20 cellular contexts compared by ENCODE assay signal in genomic region chr16:3570420-3571062, GRCh38. TPM values are rescaled to one million over a fixed set of nuclear protein-coding genes. Genes with fewer than 3 reads are reported as not detected.
A peak's percentile ranks its signal among the peaks of the same experiment; 100 is the strongest.
DNase-seq lines count a peak whose midpoint lies in the region; ATAC-seq and TF ChIP-seq lines count a peak whose summit lies in the region.
"Had no signal": no experiment of that assay in that cellular context is flagged by ENCODE, and none has a peak within 500 bp of the region (broad histone marks: within the 10 kb centered on the region; RNA-seq: fewer than 3 reads in every experiment).

No MANE protein-coding gene starts in this region.

- no peak overlapping the region for H3K4ac ChIP-seq in mesenchymal stem cell (ENCODE audit: low read depth in 1 of 2, low read length in 2 of 2)

- no peak overlapping the region for H3K27ac ChIP-seq in CD4-positive, alpha-beta T cell (ENCODE audit: low read depth, low read length)
- H3K27ac ChIP-seq in mesenchymal stem cell (ENCODE audit: low read length, poor library complexity, severe bottlenecking), result no peak overlapping the region
- H3K27ac ChIP-seq: thyroid gland had no signal

- no peak overlapping the region for H2AK5ac ChIP-seq in mesenchymal stem cell (ENCODE audit: low read length, severe bottlenecking)

- no peak overlapping the region for H3K18ac ChIP-seq in mesenchymal stem cell (ENCODE audit: low read depth in 1 of 2, low read length in 2 of 2)

- no peak overlapping the region for H2BK120ac ChIP-seq in mesenchymal stem cell (ENCODE audit: low read depth, low read length)

- no peak overlapping the region for H3K23ac ChIP-seq in mesenchymal stem cell (ENCODE audit: low read length in 2 of 2)

- ATAC-seq in CD4-positive, alpha-beta T cell (ENCODE audit: poor library complexity), result no peak
- no peak for ATAC-seq in stimulated activated memory B cell treated with anti-CD40 and anti-IgM and Interleukin-4, amounts not matched to agents 10 μg/mL and 1 μg/mL and 100 μg/mL, for 72 hours
- ATAC-seq: stimulated activated naive B cell treated with anti-CD40 and anti-IgM and Interleukin-4, amounts not matched to agents 10 μg/mL and 1 μg/mL and 100 μg/mL, for 72 hours had no signal

- H3K4me3 ChIP-seq in mesenchymal stem cell (ENCODE audit: insufficient read depth in 1 of 2, low read depth in 1 of 2, low read length in 2 of 2), result no peak overlapping the region
- H3K4me3 ChIP-seq: thyroid gland had no signal

- no peak for DNase-seq in CD4-positive, alpha-beta T cell
- DNase-seq in ELF-1 (ENCODE audit: low read depth, low spot score) (peak; percentile 84), mesenchymal stem cell (peak; percentile 23), HPDE6-E6E7 (ENCODE audit: extremely low spot score) (no peak), SIG-M5 (lab: John Stamatoyannopoulos, UW) (no peak)
- no peak for DNase-seq in activated T-helper 1 cell treated with anti-CD3 and anti-CD28 coated beads, Interleukin-12 subunit alpha, Interleukin-12 subunit beta, Interleukin-2, Interleukin-4 antibody, amounts not matched to agents 30 ng/mL and 10 ng/mL and 1 ng/mL, durations not matched to agents 14 hours and 24 hours and 36 hours (ENCODE audit: low spot score)
- DNase-seq: activated CD4-positive, alpha-beta T cell treated with anti-CD3 and anti-CD28 coated beads for 4 hours; activated effector memory CD4-positive, alpha-beta T cell treated with Interleukin-2 at 50 U/mL for 16 hours; amniotic stem cell; HCEC 1CT; mammary epithelial cell; NCI-H1417; NCI-H526; stimulated activated naive B cell treated with anti-CD40 and anti-IgM and Interleukin-4, amounts not matched to agents 10 μg/mL and 1 μg/mL and 100 μg/mL, for 72 hours; SW 1271; thyroid gland had no signal

- CTCF ChIA-PET in CD4-positive, alpha-beta T cell (lab: Charles Lee), result no interaction called here

- intact Hi-C loops in CD4-positive, alpha-beta T cell (cut with DNase I, micrococcal nuclease), result no loop called here
- intact Hi-C loops in activated T-helper 1 cell treated with anti-CD3 and anti-CD28 coated beads, Interleukin-12 subunit alpha, Interleukin-12 subunit beta, Interleukin-2, Interleukin-4 antibody, amounts not matched to agents 30 ng/mL and 10 ng/mL and 1 ng/mL, durations not matched to agents 14 hours and 24 hours and 36 hours (cut with micrococcal nuclease), result no loop called here

- no peaks in the 10 kb centered on the region for H3K9me3 Mint-ChIP-seq in CD4-positive, alpha-beta T cell
- H3K9me3 Mint-ChIP-seq in activated T-helper 1 cell treated with anti-CD3 and anti-CD28 coated beads, Interleukin-12 subunit alpha, Interleukin-12 subunit beta, Interleukin-2, Interleukin-4 antibody, amounts not matched to agents 30 ng/mL and 10 ng/mL and 1 ng/mL, durations not matched to agents 14 hours and 24 hours and 36 hours, result peaks cover 9% of the 10 kb centered on the region
- H3K9me3 Mint-ChIP-seq in stimulated activated memory B cell treated with anti-CD40 and anti-IgM and Interleukin-4, amounts not matched to agents 10 μg/mL and 1 μg/mL and 100 μg/mL, for 72 hours, result peaks cover 6% of the 10 kb centered on the region

- no peak overlapping the region for H3K4me3 Mint-ChIP-seq in CD4-positive, alpha-beta T cell
- no peak overlapping the region for H3K4me3 Mint-ChIP-seq in activated T-helper 1 cell treated with anti-CD3 and anti-CD28 coated beads, Interleukin-12 subunit alpha, Interleukin-12 subunit beta, Interleukin-2, Interleukin-4 antibody, amounts not matched to agents 30 ng/mL and 10 ng/mL and 1 ng/mL, durations not matched to agents 14 hours and 24 hours and 36 hours
- no peak overlapping the region for H3K4me3 Mint-ChIP-seq in stimulated activated memory B cell treated with anti-CD40 and anti-IgM and Interleukin-4, amounts not matched to agents 10 μg/mL and 1 μg/mL and 100 μg/mL, for 72 hours
- H3K4me3 Mint-ChIP-seq: stimulated activated naive B cell treated with anti-CD40 and anti-IgM and Interleukin-4, amounts not matched to agents 10 μg/mL and 1 μg/mL and 100 μg/mL, for 72 hours had no signal

- H2BK15ac ChIP-seq in mesenchymal stem cell (ENCODE audit: low read depth, poor library complexity, severe bottlenecking), result no peak overlapping the region

- H2AFZ ChIP-seq in mesenchymal stem cell (ENCODE audit: low read depth, low read length), result no peak overlapping the region

- H3K36me3 ChIP-seq in mesenchymal stem cell (ENCODE audit: control insufficient read depth in 1 of 2, insufficient read depth in 2 of 2, low read depth in 1 of 2, low read length in 2 of 2), result no peaks in the 10 kb centered on the region
- H3K36me3 ChIP-seq: thyroid gland had no signal

- H3K9me3 ChIP-seq in CD4-positive, alpha-beta T cell (ENCODE audit: control insufficient read depth, low read length), result peaks cover 5% of the 10 kb centered on the region
- H3K9me3 ChIP-seq in mesenchymal stem cell (ENCODE audit: control insufficient read depth, low read length), result peaks cover 11% of the 10 kb centered on the region
- H3K9me3 ChIP-seq: thyroid gland had no signal

- H3K79me1 ChIP-seq in mesenchymal stem cell (replicated peaks; ENCODE audit: low read length, poor library complexity, severe bottlenecking), result no peaks in the 10 kb centered on the region

- H3K27ac Mint-ChIP-seq in CD4-positive, alpha-beta T cell, result peak overlapping the region; percentile 16
- peak overlapping the region; percentile 40 for H3K27ac Mint-ChIP-seq in activated T-helper 1 cell treated with anti-CD3 and anti-CD28 coated beads, Interleukin-12 subunit alpha, Interleukin-12 subunit beta, Interleukin-2, Interleukin-4 antibody, amounts not matched to agents 30 ng/mL and 10 ng/mL and 1 ng/mL, durations not matched to agents 14 hours and 24 hours and 36 hours
- no peak overlapping the region for H3K27ac Mint-ChIP-seq in stimulated activated memory B cell treated with anti-CD40 and anti-IgM and Interleukin-4, amounts not matched to agents 10 μg/mL and 1 μg/mL and 100 μg/mL, for 72 hours

- no peak overlapping the region for H3K9ac ChIP-seq in mesenchymal stem cell (ENCODE audit: low read length)

- no peak overlapping the region for H3K4me2 ChIP-seq in mesenchymal stem cell (ENCODE audit: low read length, poor library complexity, severe bottlenecking)

- no peak for TF ChIP-seq CTCF in CD4-positive, alpha-beta T cell (IDR thresholded peaks at IDR 0.05)

- peaks cover 39% of the 10 kb centered on the region for H3K4me1 Mint-ChIP-seq in CD4-positive, alpha-beta T cell (ENCODE audit: low read depth)
- H3K4me1 Mint-ChIP-seq in activated T-helper 1 cell treated with anti-CD3 and anti-CD28 coated beads, Interleukin-12 subunit alpha, Interleukin-12 subunit beta, Interleukin-2, Interleukin-4 antibody, amounts not matched to agents 30 ng/mL and 10 ng/mL and 1 ng/mL, durations not matched to agents 14 hours and 24 hours and 36 hours (ENCODE audit: low read depth), result peaks cover 16% of the 10 kb centered on the region
- H3K4me1 Mint-ChIP-seq in stimulated activated memory B cell treated with anti-CD40 and anti-IgM and Interleukin-4, amounts not matched to agents 10 μg/mL and 1 μg/mL and 100 μg/mL, for 72 hours, result peaks cover 16% of the 10 kb centered on the region

- no peak overlapping the region for H3K14ac ChIP-seq in mesenchymal stem cell (ENCODE audit: low read length in 2 of 2)

- H4K91ac ChIP-seq in mesenchymal stem cell (ENCODE audit: low read length), result no peak overlapping the region

- H2BK12ac ChIP-seq in mesenchymal stem cell (ENCODE audit: low read length in 2 of 2), result no peak overlapping the region

- peaks cover 2% of the 10 kb centered on the region for H3K4me1 ChIP-seq in mesenchymal stem cell (ENCODE audit: control insufficient read depth, insufficient read depth, low read depth, low read length)
- H3K4me1 ChIP-seq: thyroid gland had no signal

- H3K27me3 ChIP-seq in CD4-positive, alpha-beta T cell (ENCODE audit: control insufficient read depth, insufficient read depth, low read length), result no peaks in the 10 kb centered on the region
- H3K27me3 ChIP-seq in mesenchymal stem cell (ENCODE audit: control insufficient read depth in 1 of 2, insufficient read depth in 1 of 2, low read length in 2 of 2), result peaks cover 0 to 3% of the 10 kb centered on the region in 2 experiments
- H3K27me3 ChIP-seq: thyroid gland had no signal

- POLR2A ChIA-PET in CD4-positive, alpha-beta T cell (lab: Charles Lee), result no interaction called here

- no peaks in the 10 kb centered on the region for H3K27me3 Mint-ChIP-seq in CD4-positive, alpha-beta T cell
- no peaks in the 10 kb centered on the region for H3K27me3 Mint-ChIP-seq in activated T-helper 1 cell treated with anti-CD3 and anti-CD28 coated beads, Interleukin-12 subunit alpha, Interleukin-12 subunit beta, Interleukin-2, Interleukin-4 antibody, amounts not matched to agents 30 ng/mL and 10 ng/mL and 1 ng/mL, durations not matched to agents 14 hours and 24 hours and 36 hours (ENCODE audit: insufficient read depth)
- H3K27me3 Mint-ChIP-seq in stimulated activated memory B cell treated with anti-CD40 and anti-IgM and Interleukin-4, amounts not matched to agents 10 μg/mL and 1 μg/mL and 100 μg/mL, for 72 hours, result no peaks in the 10 kb centered on the region
- H3K27me3 Mint-ChIP-seq: stimulated activated naive B cell treated with anti-CD40 and anti-IgM and Interleukin-4, amounts not matched to agents 10 μg/mL and 1 μg/mL and 100 μg/mL, for 72 hours had no signal

- H3K36me3 Mint-ChIP-seq in CD4-positive, alpha-beta T cell (ENCODE audit: low read depth), result peaks cover 72% of the 10 kb centered on the region
- peaks cover 32% of the 10 kb centered on the region for H3K36me3 Mint-ChIP-seq in activated T-helper 1 cell treated with anti-CD3 and anti-CD28 coated beads, Interleukin-12 subunit alpha, Interleukin-12 subunit beta, Interleukin-2, Interleukin-4 antibody, amounts not matched to agents 30 ng/mL and 10 ng/mL and 1 ng/mL, durations not matched to agents 14 hours and 24 hours and 36 hours (ENCODE audit: low read depth)
- peaks cover 21% of the 10 kb centered on the region for H3K36me3 Mint-ChIP-seq in stimulated activated memory B cell treated with anti-CD40 and anti-IgM and Interleukin-4, amounts not matched to agents 10 μg/mL and 1 μg/mL and 100 μg/mL, for 72 hours

- WGBS in mesenchymal stem cell, result 30% methylated on average over 4 of the region's 4 CpGs

- no peak overlapping the region for H2BK5ac ChIP-seq in mesenchymal stem cell (ENCODE audit: low read depth, low read length, poor library complexity, severe bottlenecking)

- H4K8ac ChIP-seq in mesenchymal stem cell (ENCODE audit: low read length), result no peak overlapping the region

RNA-seq across cellular contexts. Expression of gene NLRC3, which starts 6.7 kb away (rescaled TPM):
- total RNA-seq in CD4-positive, alpha-beta T cell, result 10 to 100 TPM; 50.4 to 51.5 TPM
- total RNA-seq in activated T-helper 1 cell treated with anti-CD3 and anti-CD28 coated beads, Interleukin-12 subunit alpha, Interleukin-12 subunit beta, Interleukin-2, Interleukin-4 antibody, amounts not matched to agents 30 ng/mL and 10 ng/mL and 1 ng/mL, durations not matched to agents 14 hours and 24 hours and 36 hours, result 21.8 and 24.4 TPM in 2 replicates
- polyA plus RNA-seq in mesenchymal stem cell (2013, experiment 1 of 2), result 0.01 TPM
- polyA plus RNA-seq in mesenchymal stem cell (2013, experiment 2 of 2), result not detected
- total RNA-seq: M059J, myocyte had no signal
- polyA plus RNA-seq: keratinocyte, mammary epithelial cell had no signal

RNA-seq across cellular contexts. Expression of gene SLX4, which starts 40.9 kb away (rescaled TPM):
- 1 to 10 TPM; 5.1 to 5.2 TPM for total RNA-seq in CD4-positive, alpha-beta T cell
- 10.3 and 10.8 TPM in 2 replicates for total RNA-seq in activated T-helper 1 cell treated with anti-CD3 and anti-CD28 coated beads, Interleukin-12 subunit alpha, Interleukin-12 subunit beta, Interleukin-2, Interleukin-4 antibody, amounts not matched to agents 30 ng/mL and 10 ng/mL and 1 ng/mL, durations not matched to agents 14 hours and 24 hours and 36 hours
- 2.8 TPM for polyA plus RNA-seq in mesenchymal stem cell (2013, experiment 1 of 2)
- 2.5 TPM for polyA plus RNA-seq in mesenchymal stem cell (2013, experiment 2 of 2)

Comparison
In these comparisons a context has a peak if more than half of its experiments do, and no peak if none do; other contexts are left out.
1. DNase-seq: peak in ELF-1 (single experiment) and mesenchymal stem cell (single experiment); none in CD4-positive, alpha-beta T cell (0 of 10), activated T-helper 1 cell treated with anti-CD3 and anti-CD28 coated beads, Interleukin-12 subunit alpha, Interleukin-12 subunit beta, Interleukin-2, Interleukin-4 antibody, amounts not matched to agents 30 ng/mL and 10 ng/mL and 1 ng/mL, durations not matched to agents 14 hours and 24 hours and 36 hours (single experiment), HPDE6-E6E7 (single experiment) and SIG-M5 (single experiment).